1 cellular context compared by ENCODE assay signal in the genomic region with DNA sequence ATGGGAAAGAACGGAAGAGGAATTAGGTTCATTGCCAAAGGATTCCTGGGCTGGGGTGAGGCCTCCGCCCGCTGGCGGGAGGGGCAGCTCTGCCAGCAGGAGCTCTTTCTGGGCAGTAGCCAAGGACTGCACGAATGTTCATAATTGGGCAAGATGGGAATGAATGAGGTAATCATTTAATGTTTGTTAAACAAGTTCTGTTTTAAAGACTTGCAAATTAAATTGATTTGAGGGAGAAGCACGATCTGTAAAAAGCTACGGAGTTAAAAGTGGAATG.
TF ChIP-seq lines count a peak whose summit lies in the region.

No MANE protein-coding gene starts in this region.

TF ChIP-seq in H1, 55 proteins besides CTCF, POLR2A, EP300 and RAD21:
- TF ChIP-seq NANOG (IDR thresholded peaks at IDR 0.05; ENCODE audit: insufficient read depth, low read depth, low read length, poor library complexity, severe bottlenecking) (no peak), SP2 (IDR thresholded peaks at IDR 0.05; ENCODE audit: low read length) (no peak), CBX8 (IDR thresholded peaks at IDR 0.05; ENCODE audit: borderline replicate concordance, low read depth, low read length) (no peak)
